ENCODE assay signal across 12 cellular contexts in genomic region chr2:168212167-168212566, GRCh38. TPM values are rescaled to one million over a fixed set of nuclear protein-coding genes. Genes with fewer than 3 reads are reported as not detected.
A peak's percentile ranks its signal among the peaks of the same experiment; 100 is the strongest.
DNase-seq lines count a peak whose midpoint lies in the region; ATAC-seq, FAIRE-seq and TF ChIP-seq lines count a peak whose summit lies in the region.
"Had no signal": no experiment of that assay in that cellular context is flagged by ENCODE, and none has a peak within 500 bp of the region (broad histone marks: within the 10 kb centered on the region; RNA-seq: fewer than 3 reads in every experiment).

No MANE protein-coding gene starts in this region.

- H3K27me3 ChIP-seq in Karpas-422 (ENCODE audit: low read length) (no peaks in the 10 kb centered on the region), duodenal mucosa (ENCODE audit: control insufficient read depth in 1 of 2, insufficient read depth in 2 of 2, low read length in 2 of 2) (no peaks in the 10 kb centered on the region), pancreas (no peaks in the 10 kb centered on the region)
- H3K27me3 ChIP-seq: thyroid gland had no signal

- 21 to 26% methylated on average over 4 of the region's 4 CpGs for WGBS in pancreas, 2 donors

- H3K27ac ChIP-seq in Karpas-422 (ENCODE audit: low read length): 0 out of 2 replicates have a peak overlapping the region, but pooled peaks have one; percentile 1
- no peak overlapping the region for H3K27ac ChIP-seq in duodenal mucosa (ENCODE audit: low read depth, low read length)
- H3K27ac ChIP-seq in pancreas: peak overlapping the region in 3 of 4 donors; percentile 40 to 88 (median 77)
- H3K27ac ChIP-seq: thyroid gland had no signal

- H3K4me2 ChIP-seq in Karpas-422 (ENCODE audit: low read depth, low read length, poor library complexity, severe bottlenecking): no peak overlapping the region

- H3K79me2 ChIP-seq in Karpas-422 (ENCODE audit: low read length): peaks cover 100% of the 10 kb centered on the region

- intact Hi-C loops in pancreas (cut with DNase I): no loop called here

- H3K9me3 ChIP-seq in Karpas-422 (ENCODE audit: low read length): no peaks in the 10 kb centered on the region
- H3K9me3 ChIP-seq in duodenal mucosa (ENCODE audit: control insufficient read depth in 1 of 2, low read length in 2 of 2): no peaks in the 10 kb centered on the region
- H3K9me3 ChIP-seq in pancreas: no peaks in the 10 kb centered on the region
- H3K9me3 ChIP-seq: thyroid gland had no signal

- H3K9me2 ChIP-seq in Karpas-422 (replicated peaks; ENCODE audit: insufficient read depth, low read length): no peaks in the 10 kb centered on the region

- peaks cover 27% of the 10 kb centered on the region for H3K4me1 ChIP-seq in Karpas-422 (ENCODE audit: low read length)
- peaks cover 28 to 61% of the 10 kb centered on the region in 2 donors for H3K4me1 ChIP-seq in duodenal mucosa (ENCODE audit: control insufficient read depth in 1 of 2, insufficient read depth in 2 of 2, low read length in 2 of 2)
- H3K4me1 ChIP-seq in pancreas: peaks cover 15 to 16% (median 16%) of the 10 kb centered on the region in 3 donors

- no peak for FAIRE-seq in pancreas (lab: Jason Lieb, UNC)
- FAIRE-seq in D721Med (lab: Jason Lieb, UNC): no peak

- H3K36me3 ChIP-seq in Karpas-422 (ENCODE audit: insufficient read depth, low read length) (no peaks in the 10 kb centered on the region), duodenal mucosa (ENCODE audit: control insufficient read depth in 1 of 2, insufficient read depth in 2 of 2, low read length in 2 of 2) (no peaks in the 10 kb centered on the region), pancreas (no peaks in the 10 kb centered on the region)
- H3K36me3 ChIP-seq: thyroid gland had no signal

- H3K9ac ChIP-seq in Karpas-422 (ENCODE audit: low read length) (no peak overlapping the region), duodenal mucosa (ENCODE audit: low read depth in 1 of 2, low read length in 2 of 2) (peak overlapping the region; percentile 4 to 22)

- no peak overlapping the region for H3K4me3 ChIP-seq in Karpas-422 (ENCODE audit: low read length)
- peak overlapping the region in 1 of 2 donors; percentile 23 for H3K4me3 ChIP-seq in duodenal mucosa (ENCODE audit: low read depth in 1 of 2, low read length in 2 of 2)
- H3K4me3 ChIP-seq in pancreas: peak overlapping the region in 1 of 4 donors; percentile 15
- H3K4me3 ChIP-seq: thyroid gland had no signal

- no peaks in the 10 kb centered on the region for H4K20me1 ChIP-seq in Karpas-422 (ENCODE audit: insufficient read depth, low read depth, low read length)

- peak; percentile 13 for ATAC-seq in GM19328 (IDR thresholded peaks at IDR 0.05; ENCODE audit: unreplicated experiment)
- ATAC-seq in pancreas: peak; percentile 39 to 56 (median 44)

- TF ChIP-seq CTCF in pancreas (IDR thresholded peaks at IDR 0.05): no peak
- no peak for TF ChIP-seq CTCF in D721Med (IDR thresholded peaks at IDR 0.05; ENCODE audit: insufficient read depth, missing control alignments)

- DNase-seq in Karpas-422 (no peak), pancreas (no peak), SIG-M5 treated with dmso at 0.1 percent for 504 hours (lab: John Stamatoyannopoulos, UW; ENCODE audit: unreplicated experiment) (no peak), hypothalamus (lab: John Stamatoyannopoulos, UW) (no peak), D721Med (ENCODE audit: insufficient read length, low spot score) (no peak)
- DNase-seq: activated CD4-positive, alpha-beta T cell treated with anti-CD3 and anti-CD28 coated beads, Interleukin-2, amount 50 U/mL, for 4 hours; KBM-7; NCI-H2227 treated with DMSO at 0.1 percent for 48 hours; SHP77 treated with DMSO at 0.1 percent for 48 hours; thyroid gland had no signal

- no peak overlapping the region for H2AFZ ChIP-seq in Karpas-422 (ENCODE audit: low read length)

RNA-seq across cellular contexts. Expression of gene STK39, which starts 35.2 kb away (rescaled TPM):
- total RNA-seq in Karpas-422 (2014; rRNA removed; shearing (Covaris generic); ENCODE audit: low replicate concordance): 30.2 and 56.9 TPM in 2 replicates
- total RNA-seq in pancreas: 10 to 100 TPM; 14.3 to 23.1 (median 17.0) TPM
- 10 to 100 TPM in 1 of 2 donors, 1 to 10 TPM in 1; 9.5 to 11.7 TPM for polyA plus RNA-seq in pancreas
